7 cellular contexts compared by ENCODE assay signal in genomic region chr2:22850310-22850709, GRCh38.
"Had no signal": no experiment of that assay in that cellular context is flagged by ENCODE, and none has a peak within 500 bp of the region (broad histone marks: within the 10 kb centered on the region; RNA-seq: fewer than 3 reads in every experiment).

No MANE protein-coding gene starts in this region.

- H3K27ac ChIP-seq: HL-60, KMS-11 had no signal

- H3K9ac ChIP-seq: KMS-11 had no signal

- ATAC-seq: K562 had no signal

- H3K4me2 ChIP-seq: KMS-11 had no signal

- FAIRE-seq: HTR-8/SVneo, K562 had no signal

- DNase-seq: IMR-90, KBM-7, KG1 had no signal

- H3K4me3 ChIP-seq: K562 had no signal
